1 cellular context compared by ENCODE assay signal in genomic region chr1:161530671-161531609, GRCh38.
A peak's percentile ranks its signal among the peaks of the same experiment; 100 is the strongest.
TF ChIP-seq lines count a peak whose summit lies in the region.
"Not testable (repeated sequence)": the region's sequence is repeated elsewhere in the genome, so short reads cannot be mapped to it uniquely, and the experiment has no call there.

No MANE protein-coding gene starts in this region.

TF ChIP-seq in HepG2, 621 proteins besides CTCF, POLR2A, EP300 and RAD21 (continues in another document):
- TF ChIP-seq GATAD2A (CRISPR knock-in tag; IDR thresholded peaks at IDR 0.05) (peak; percentile 76), TCF12 (CRISPR knock-in tag; IDR thresholded peaks at IDR 0.05) (0 out of 2 replicates have a peak, but pooled peaks have one; percentile 32), HOXA3 (CRISPR knock-in tag; IDR thresholded peaks at IDR 0.05) (0 out of 2 replicates have a peak, but pooled peaks have one; percentile 35), ZNF7 (CRISPR knock-in tag; IDR thresholded peaks at IDR 0.05) (0 out of 2 replicates have a peak, but pooled peaks have one; percentile 17), ELF3 (CRISPR knock-in tag; IDR thresholded peaks at IDR 0.05) (0 out of 2 replicates have a peak, but pooled peaks have one; percentile 27), KAT8 (CRISPR knock-in tag; IDR thresholded peaks at IDR 0.05) (peak; percentile 41; the same call in 1 of the 2 replicates), ZNF124 (CRISPR knock-in tag; IDR thresholded peaks at IDR 0.05) (0 out of 2 replicates have a peak, but pooled peaks have one; percentile 51), THAP11 (CRISPR knock-in tag; IDR thresholded peaks at IDR 0.05) (peak; percentile 57), ZNF777 (CRISPR knock-in tag; IDR thresholded peaks at IDR 0.05) (peak; percentile 56; the same call in 1 of the 2 replicates), ZNF205 (CRISPR knock-in tag; IDR thresholded peaks at IDR 0.05) (0 out of 2 replicates have a peak, but pooled peaks have one; percentile 39), ZBED4 (CRISPR knock-in tag; IDR thresholded peaks at IDR 0.05; ENCODE audit: borderline replicate concordance) (0 out of 2 replicates have a peak, but pooled peaks have one; percentile 48), ZNF331 (CRISPR knock-in tag; IDR thresholded peaks at IDR 0.05) (peak; percentile 64; the same call in 1 of the 2 replicates), KDM2A (CRISPR knock-in tag; IDR thresholded peaks at IDR 0.05; ENCODE audit: borderline replicate concordance, low read depth) (peak; percentile 60; the same call in 1 of the 2 replicates), FOSL2 (CRISPR knock-in tag; IDR thresholded peaks at IDR 0.05) (peak; percentile 21; the same call in 1 of the 2 replicates), MAF1 (CRISPR knock-in tag; IDR thresholded peaks at IDR 0.05; ENCODE audit: borderline replicate concordance) (peak; percentile 91), FOXA3 (CRISPR knock-in tag; IDR thresholded peaks at IDR 0.05) (0 out of 2 replicates have a peak, but pooled peaks have one; percentile 5), NONO (CRISPR knock-in tag; conservative IDR thresholded peaks at IDR 0.05) (0 out of 2 replicates have a peak, but pooled peaks have one; percentile 35), YEATS2 (CRISPR knock-in tag; IDR thresholded peaks at IDR 0.05; ENCODE audit: borderline replicate concordance) (peak; percentile 35; the same call in 1 of the 2 replicates), ZNF230 (CRISPR knock-in tag; IDR thresholded peaks at IDR 0.05) (0 out of 2 replicates have a peak, but pooled peaks have one; percentile 40), ERF (CRISPR knock-in tag; IDR thresholded peaks at IDR 0.05) (0 out of 2 replicates have a peak, but pooled peaks have one; percentile 22), ZEB1 (IDR thresholded peaks at IDR 0.05; ENCODE audit: insufficient replicate concordance, low read depth) (peak; percentile 24), ZNF24 (IDR thresholded peaks at IDR 0.05) (peak; percentile 98), CEBPG (CRISPR knock-in tag; IDR thresholded peaks at IDR 0.05) (0 out of 2 replicates have a peak, but pooled peaks have one; percentile 12), ZNF629 (CRISPR knock-in tag; conservative IDR thresholded peaks at IDR 0.05) (peak; percentile 27; the same call in 1 of the 2 replicates), SALL1 (CRISPR knock-in tag; IDR thresholded peaks at IDR 0.05) (peak; percentile 25; the same call in 1 of the 2 replicates), HDAC2 (CRISPR knock-in tag; IDR thresholded peaks at IDR 0.05) (0 out of 2 replicates have a peak, but pooled peaks have one; percentile 25), NAIF1 (CRISPR knock-in tag; IDR thresholded peaks at IDR 0.05; ENCODE audit: borderline replicate concordance) (0 out of 2 replicates have a peak, but pooled peaks have one; percentile 46)
- not testable (repeated sequence) for TF ChIP-seq TCF12, NONO (IDR thresholded peaks at IDR 0.05)
- TF ChIP-seq, protein P1, sequence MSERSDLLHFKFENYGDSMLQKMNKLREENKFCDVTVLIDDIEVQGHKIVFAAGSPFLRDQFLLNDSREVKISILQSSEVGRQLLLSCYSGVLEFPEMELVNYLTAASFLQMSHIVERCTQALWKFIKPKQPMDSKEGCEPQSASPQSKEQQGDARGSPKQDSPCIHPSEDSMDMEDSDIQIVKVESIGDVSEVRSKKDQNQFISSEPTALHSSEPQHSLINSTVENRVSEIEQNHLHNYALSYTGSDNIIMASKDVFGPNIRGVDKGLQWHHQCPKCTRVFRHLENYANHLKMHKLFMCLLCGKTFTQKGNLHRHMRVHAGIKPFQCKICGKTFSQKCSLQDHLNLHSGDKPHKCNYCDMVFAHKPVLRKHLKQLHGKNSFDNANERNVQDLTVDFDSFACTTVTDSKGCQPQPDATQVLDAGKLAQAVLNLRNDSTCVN (CRISPR knock-in tag; IDR thresholded peaks at IDR 0.05; ENCODE audit: borderline replicate concordance): peak; percentile 27; the same call in 1 of the 2 replicates
- TF ChIP-seq, protein P2, sequence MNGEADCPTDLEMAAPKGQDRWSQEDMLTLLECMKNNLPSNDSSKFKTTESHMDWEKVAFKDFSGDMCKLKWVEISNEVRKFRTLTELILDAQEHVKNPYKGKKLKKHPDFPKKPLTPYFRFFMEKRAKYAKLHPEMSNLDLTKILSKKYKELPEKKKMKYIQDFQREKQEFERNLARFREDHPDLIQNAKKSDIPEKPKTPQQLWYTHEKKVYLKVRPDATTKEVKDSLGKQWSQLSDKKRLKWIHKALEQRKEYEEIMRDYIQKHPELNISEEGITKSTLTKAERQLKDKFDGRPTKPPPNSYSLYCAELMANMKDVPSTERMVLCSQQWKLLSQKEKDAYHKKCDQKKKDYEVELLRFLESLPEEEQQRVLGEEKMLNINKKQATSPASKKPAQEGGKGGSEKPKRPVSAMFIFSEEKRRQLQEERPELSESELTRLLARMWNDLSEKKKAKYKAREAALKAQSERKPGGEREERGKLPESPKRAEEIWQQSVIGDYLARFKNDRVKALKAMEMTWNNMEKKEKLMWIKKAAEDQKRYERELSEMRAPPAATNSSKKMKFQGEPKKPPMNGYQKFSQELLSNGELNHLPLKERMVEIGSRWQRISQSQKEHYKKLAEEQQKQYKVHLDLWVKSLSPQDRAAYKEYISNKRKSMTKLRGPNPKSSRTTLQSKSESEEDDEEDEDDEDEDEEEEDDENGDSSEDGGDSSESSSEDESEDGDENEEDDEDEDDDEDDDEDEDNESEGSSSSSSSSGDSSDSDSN (CRISPR knock-in tag; IDR thresholded peaks at IDR 0.05): peak; percentile 39; the same call in 1 of the 2 replicates
- TF ChIP-seq, protein P3, sequence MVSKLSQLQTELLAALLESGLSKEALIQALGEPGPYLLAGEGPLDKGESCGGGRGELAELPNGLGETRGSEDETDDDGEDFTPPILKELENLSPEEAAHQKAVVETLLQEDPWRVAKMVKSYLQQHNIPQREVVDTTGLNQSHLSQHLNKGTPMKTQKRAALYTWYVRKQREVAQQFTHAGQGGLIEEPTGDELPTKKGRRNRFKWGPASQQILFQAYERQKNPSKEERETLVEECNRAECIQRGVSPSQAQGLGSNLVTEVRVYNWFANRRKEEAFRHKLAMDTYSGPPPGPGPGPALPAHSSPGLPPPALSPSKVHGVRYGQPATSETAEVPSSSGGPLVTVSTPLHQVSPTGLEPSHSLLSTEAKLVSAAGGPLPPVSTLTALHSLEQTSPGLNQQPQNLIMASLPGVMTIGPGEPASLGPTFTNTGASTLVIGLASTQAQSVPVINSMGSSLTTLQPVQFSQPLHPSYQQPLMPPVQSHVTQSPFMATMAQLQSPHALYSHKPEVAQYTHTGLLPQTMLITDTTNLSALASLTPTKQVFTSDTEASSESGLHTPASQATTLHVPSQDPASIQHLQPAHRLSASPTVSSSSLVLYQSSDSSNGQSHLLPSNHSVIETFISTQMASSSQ (IDR thresholded peaks at IDR 0.05; ENCODE audit: low read depth): 0 out of 2 replicates have a peak, but pooled peaks have one; percentile 12
- TF ChIP-seq, protein P3 (CRISPR knock-in tag; IDR thresholded peaks at IDR 0.05; ENCODE audit: borderline replicate concordance): not testable (repeated sequence)
- TF ChIP-seq, protein P4, sequence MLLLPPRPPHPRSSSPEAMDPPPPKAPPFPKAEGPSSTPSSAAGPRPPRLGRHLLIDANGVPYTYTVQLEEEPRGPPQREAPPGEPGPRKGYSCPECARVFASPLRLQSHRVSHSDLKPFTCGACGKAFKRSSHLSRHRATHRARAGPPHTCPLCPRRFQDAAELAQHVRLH (CRISPR knock-in tag; IDR thresholded peaks at IDR 0.05; ENCODE audit: borderline replicate concordance, low read depth): 0 out of 2 replicates have a peak, but pooled peaks have one; percentile 37
- TF ChIP-seq, protein P5, sequence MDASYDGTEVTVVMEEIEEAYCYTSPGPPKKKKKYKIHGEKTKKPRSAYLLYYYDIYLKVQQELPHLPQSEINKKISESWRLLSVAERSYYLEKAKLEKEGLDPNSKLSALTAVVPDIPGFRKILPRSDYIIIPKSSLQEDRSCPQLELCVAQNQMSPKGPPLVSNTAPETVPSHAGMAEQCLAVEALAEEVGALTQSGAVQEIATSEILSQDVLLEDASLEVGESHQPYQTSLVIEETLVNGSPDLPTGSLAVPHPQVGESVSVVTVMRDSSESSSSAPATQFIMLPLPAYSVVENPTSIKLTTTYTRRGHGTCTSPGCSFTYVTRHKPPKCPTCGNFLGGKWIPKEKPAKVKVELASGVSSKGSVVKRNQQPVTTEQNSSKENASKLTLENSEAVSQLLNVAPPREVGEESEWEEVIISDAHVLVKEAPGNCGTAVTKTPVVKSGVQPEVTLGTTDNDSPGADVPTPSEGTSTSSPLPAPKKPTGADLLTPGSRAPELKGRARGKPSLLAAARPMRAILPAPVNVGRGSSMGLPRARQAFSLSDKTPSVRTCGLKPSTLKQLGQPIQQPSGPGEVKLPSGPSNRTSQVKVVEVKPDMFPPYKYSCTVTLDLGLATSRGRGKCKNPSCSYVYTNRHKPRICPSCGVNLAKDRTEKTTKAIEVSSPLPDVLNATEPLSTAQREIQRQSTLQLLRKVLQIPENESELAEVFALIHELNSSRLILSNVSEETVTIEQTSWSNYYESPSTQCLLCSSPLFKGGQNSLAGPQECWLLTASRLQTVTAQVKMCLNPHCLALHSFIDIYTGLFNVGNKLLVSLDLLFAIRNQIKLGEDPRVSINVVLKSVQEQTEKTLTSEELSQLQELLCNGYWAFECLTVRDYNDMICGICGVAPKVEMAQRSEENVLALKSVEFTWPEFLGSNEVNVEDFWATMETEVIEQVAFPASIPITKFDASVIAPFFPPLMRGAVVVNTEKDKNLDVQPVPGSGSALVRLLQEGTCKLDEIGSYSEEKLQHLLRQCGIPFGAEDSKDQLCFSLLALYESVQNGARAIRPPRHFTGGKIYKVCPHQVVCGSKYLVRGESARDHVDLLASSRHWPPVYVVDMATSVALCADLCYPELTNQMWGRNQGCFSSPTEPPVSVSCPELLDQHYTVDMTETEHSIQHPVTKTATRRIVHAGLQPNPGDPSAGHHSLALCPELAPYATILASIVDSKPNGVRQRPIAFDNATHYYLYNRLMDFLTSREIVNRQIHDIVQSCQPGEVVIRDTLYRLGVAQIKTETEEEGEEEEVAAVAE (CRISPR knock-in tag; IDR thresholded peaks at IDR 0.05; ENCODE audit: borderline replicate concordance): peak; percentile 44; the same call in 1 of the 2 replicates
- TF ChIP-seq, protein P6, sequence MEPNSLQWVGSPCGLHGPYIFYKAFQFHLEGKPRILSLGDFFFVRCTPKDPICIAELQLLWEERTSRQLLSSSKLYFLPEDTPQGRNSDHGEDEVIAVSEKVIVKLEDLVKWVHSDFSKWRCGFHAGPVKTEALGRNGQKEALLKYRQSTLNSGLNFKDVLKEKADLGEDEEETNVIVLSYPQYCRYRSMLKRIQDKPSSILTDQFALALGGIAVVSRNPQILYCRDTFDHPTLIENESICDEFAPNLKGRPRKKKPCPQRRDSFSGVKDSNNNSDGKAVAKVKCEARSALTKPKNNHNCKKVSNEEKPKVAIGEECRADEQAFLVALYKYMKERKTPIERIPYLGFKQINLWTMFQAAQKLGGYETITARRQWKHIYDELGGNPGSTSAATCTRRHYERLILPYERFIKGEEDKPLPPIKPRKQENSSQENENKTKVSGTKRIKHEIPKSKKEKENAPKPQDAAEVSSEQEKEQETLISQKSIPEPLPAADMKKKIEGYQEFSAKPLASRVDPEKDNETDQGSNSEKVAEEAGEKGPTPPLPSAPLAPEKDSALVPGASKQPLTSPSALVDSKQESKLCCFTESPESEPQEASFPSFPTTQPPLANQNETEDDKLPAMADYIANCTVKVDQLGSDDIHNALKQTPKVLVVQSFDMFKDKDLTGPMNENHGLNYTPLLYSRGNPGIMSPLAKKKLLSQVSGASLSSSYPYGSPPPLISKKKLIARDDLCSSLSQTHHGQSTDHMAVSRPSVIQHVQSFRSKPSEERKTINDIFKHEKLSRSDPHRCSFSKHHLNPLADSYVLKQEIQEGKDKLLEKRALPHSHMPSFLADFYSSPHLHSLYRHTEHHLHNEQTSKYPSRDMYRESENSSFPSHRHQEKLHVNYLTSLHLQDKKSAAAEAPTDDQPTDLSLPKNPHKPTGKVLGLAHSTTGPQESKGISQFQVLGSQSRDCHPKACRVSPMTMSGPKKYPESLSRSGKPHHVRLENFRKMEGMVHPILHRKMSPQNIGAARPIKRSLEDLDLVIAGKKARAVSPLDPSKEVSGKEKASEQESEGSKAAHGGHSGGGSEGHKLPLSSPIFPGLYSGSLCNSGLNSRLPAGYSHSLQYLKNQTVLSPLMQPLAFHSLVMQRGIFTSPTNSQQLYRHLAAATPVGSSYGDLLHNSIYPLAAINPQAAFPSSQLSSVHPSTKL (CRISPR knock-in tag; IDR thresholded peaks at IDR 0.05): peak; percentile 63; the same call in 1 of the 2 replicates
